ENCODE assay signal across 8 cellular contexts in the genomic region with DNA sequence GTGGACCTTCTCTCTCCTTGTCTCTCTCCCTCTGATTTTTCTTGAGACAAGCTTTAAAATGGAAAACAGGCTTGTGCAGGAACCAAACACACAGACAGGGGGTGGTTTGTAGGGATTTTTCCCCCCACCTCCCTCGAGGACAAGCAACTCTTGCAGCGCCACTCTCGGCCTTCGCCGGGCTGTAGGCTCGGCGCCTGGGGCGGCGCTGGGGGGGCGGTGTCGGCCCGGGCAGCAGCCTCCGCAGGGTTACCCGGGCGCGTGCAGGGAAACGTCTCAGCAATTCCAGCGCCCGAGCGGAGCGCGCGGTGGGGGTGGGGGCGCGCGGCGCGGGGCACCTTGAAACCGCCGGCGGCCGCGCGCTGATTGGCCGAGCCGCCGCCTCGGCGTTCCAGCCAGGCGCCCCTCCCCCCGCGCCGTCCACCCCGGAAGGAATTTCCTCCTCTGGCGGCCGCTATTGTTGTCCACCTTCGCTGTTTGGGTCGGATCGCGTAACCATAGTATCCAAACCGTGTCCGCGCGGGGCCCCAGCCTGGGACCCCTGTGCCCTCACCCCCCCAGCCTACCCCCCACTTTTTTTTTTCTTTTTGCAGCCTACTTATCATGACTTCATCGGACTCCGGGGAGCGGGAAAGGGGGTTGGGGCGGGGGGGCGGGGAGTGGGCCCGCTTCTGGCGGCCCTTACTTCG. TPM values are rescaled to one million over a fixed set of nuclear protein-coding genes. Genes with fewer than 3 reads are reported as not detected.
DNase-seq lines count a peak whose midpoint lies in the region; ATAC-seq, FAIRE-seq and TF ChIP-seq lines count a peak whose summit lies in the region.

No MANE protein-coding gene starts in this region.

- H3K9me3 ChIP-seq in NT2/D1 (ENCODE audit: insufficient read depth, low read length) (no peaks in the 10 kb centered on the region), endothelial cell of umbilical vein (replicated peaks; ENCODE audit: control insufficient read depth, insufficient read depth, low read length) (no peaks in the 10 kb centered on the region)

- no peaks in the 10 kb centered on the region for H4K20me1 ChIP-seq in endothelial cell of umbilical vein (replicated peaks; ENCODE audit: control insufficient read depth, extremely low read depth, insufficient read depth, low read length)

- peak; percentile 24 for TF ChIP-seq POLR2A in endothelial cell of umbilical vein (IDR thresholded peaks at IDR 0.05; ENCODE audit: low read depth, low read length)

- TF ChIP-seq CTCF in endothelial cell of umbilical vein (IDR thresholded peaks at IDR 0.05; ENCODE audit: extremely low read depth in 1 of 2, insufficient read depth in 1 of 2, low read depth in 1 of 2, low read length in 2 of 2), result peak in 1 of 2 donors; percentile 12

- H3K4me3 ChIP-seq in NT2/D1 (ENCODE audit: insufficient read length, low read depth) (peak overlapping the region; percentile 60), endothelial cell of umbilical vein (replicated peaks in 1 of 3; ENCODE audit: insufficient read depth in 1 of 3, low read depth in 1 of 3, low read length in 3 of 3) (peak overlapping the region; percentile 35 to 41 (median 39))

- intact Hi-C loops in endothelial cell of umbilical vein (cut with micrococcal nuclease), result loop anchor here (1.0 to 5.0 kb wide), 8 partner anchors 24 to 627 kb away; partner anchors contain the start of genes CYB5RL, IFT25, MRPL37 and TCEANC2

- H3K9ac ChIP-seq in NT2/D1 (ENCODE audit: insufficient read length, low read depth) (peak overlapping the region; percentile 92), endothelial cell of umbilical vein (replicated peaks; ENCODE audit: extremely low read depth, insufficient read depth, low read length) (peak overlapping the region; percentile 89)

- H3K36me3 ChIP-seq in NT2/D1 (ENCODE audit: insufficient read depth, insufficient read length, low read length), result no peaks in the 10 kb centered on the region
- H3K36me3 ChIP-seq in endothelial cell of umbilical vein (ENCODE audit: control insufficient read depth in 2 of 2, extremely low read depth in 1 of 2, insufficient read depth in 2 of 2, low read length in 2 of 2), result no peaks in the 10 kb centered on the region

- peaks cover 17% of the 10 kb centered on the region for H3K27me3 ChIP-seq in NT2/D1 (ENCODE audit: insufficient read depth, insufficient read length)
- no peaks in the 10 kb centered on the region for H3K27me3 ChIP-seq in endothelial cell of umbilical vein (ENCODE audit: control insufficient read depth in 2 of 2, insufficient read depth in 2 of 2, low read length in 2 of 2)

- CTCF ChIA-PET in endothelial cell of umbilical vein (lab: Charles Lee), result interaction anchor here (0.7 to 7.2 kb wide), 17 partner anchors 10 to 418 kb away, joined by 3 to 122 read pairs (median 8); partner anchors contain the start of gene SSBP3

- DNase-seq in ACHN (peak; percentile 83), HUDEP-2 (lab: John Stamatoyannopoulos, UW; ENCODE audit: unreplicated experiment in 76 of 76) (peak in 74 of 76 experiments; percentile 28 to 91 (median 79)), NT2/D1 (ENCODE audit: low read depth, low spot score) (peak; percentile 97), activated T-cell treated with anti-CD3 and anti-CD28 coated beads for 1 hour (ENCODE audit: low read depth) (peak; percentile 64), endothelial cell of umbilical vein (ENCODE audit: low read depth, low spot score) (peak; percentile 87), middle frontal gyrus (ENCODE audit: extremely low spot score, low spot score) (peak; percentile 82)
- DNase-seq in stimulated activated CD8-positive, alpha-beta memory T cell treated with anti-CD3 and anti-CD28 coated beads, Interleukin-15, amount 100 ng/mL, for 4 hours (ENCODE audit: low read depth in 2 of 2), result peak; percentile 42 to 61

- H3K27ac ChIP-seq in endothelial cell of umbilical vein (ENCODE audit: insufficient read depth, low read depth, low read length), result peak overlapping the region; percentile 87

- peak; percentile 54 for ATAC-seq in GM18909 (IDR thresholded peaks at IDR 0.05; ENCODE audit: poor library complexity, unreplicated experiment)

- H3K4me2 ChIP-seq in endothelial cell of umbilical vein (ENCODE audit: insufficient read depth, low read length), result peak overlapping the region; percentile 97

- H3K9me1 ChIP-seq in endothelial cell of umbilical vein (replicated peaks; ENCODE audit: control insufficient read depth, extremely low read depth, insufficient read depth, low read length), result no peaks in the 10 kb centered on the region

- peak; percentile 84 for FAIRE-seq in endothelial cell of umbilical vein (lab: Jason Lieb, UNC)

- peak overlapping the region; percentile 80 for H2AFZ ChIP-seq in endothelial cell of umbilical vein (ENCODE audit: low read depth, low read length)

- no TSS peak for BruUV-seq in endothelial cell of umbilical vein (replicated peaks; lab: Mats Ljungman, UMichigan)

- dilution Hi-C loops in endothelial cell of umbilical vein (cut with MboI; ENCODE audit: extremely low pct_ligation_motif_present, low sequenced_read_pairs), result no loop called here

- no peaks in the 10 kb centered on the region for H3K79me2 ChIP-seq in endothelial cell of umbilical vein (ENCODE audit: control insufficient read depth, insufficient read depth, low read length)

- in situ Hi-C loops in ACHN (cut with HindIII; ENCODE audit: low pct_ligation_motif_present, low pct_unique_long_range_greater_than_20kb, low sequenced_read_pairs), result no loop called here

- POLR2A ChIA-PET in endothelial cell of umbilical vein (lab: Charles Lee), result interaction anchor here (1.6 kb wide), 1 partner anchor 81 kb away, joined by 4 read pairs; no protein-coding TSS in a partner anchor

- peaks cover 18% of the 10 kb centered on the region for H3K4me1 ChIP-seq in NT2/D1 (ENCODE audit: insufficient read depth, insufficient read length)
- peaks cover 17% of the 10 kb centered on the region for H3K4me1 ChIP-seq in endothelial cell of umbilical vein (ENCODE audit: control insufficient read depth, extremely low read depth, insufficient read depth, low read length)

TF ChIP-seq in endothelial cell of umbilical vein, 7 proteins besides CTCF, POLR2A, EP300 and RAD21:
- TF ChIP-seq JUN (IDR thresholded peaks at IDR 0.05; ENCODE audit: borderline replicate concordance, insufficient read depth, insufficient read length, low read depth), result no peak
- no peak for TF ChIP-seq EZH2 (IDR thresholded peaks at IDR 0.05; ENCODE audit: borderline replicate concordance, low read depth, low read length, severe bottlenecking)
- peak; percentile 15 for TF ChIP-seq FOS (IDR thresholded peaks at IDR 0.05; ENCODE audit: borderline replicate concordance, insufficient read depth, low read length)
- peak; percentile 96 for TF ChIP-seq POLR2AphosphoS5 (IDR thresholded peaks at IDR 0.05; ENCODE audit: insufficient read depth, low read depth, low read length)
- TF ChIP-seq, protein P1, sequence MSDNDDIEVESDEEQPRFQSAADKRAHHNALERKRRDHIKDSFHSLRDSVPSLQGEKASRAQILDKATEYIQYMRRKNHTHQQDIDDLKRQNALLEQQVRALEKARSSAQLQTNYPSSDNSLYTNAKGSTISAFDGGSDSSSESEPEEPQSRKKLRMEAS (IDR thresholded peaks at IDR 0.05; ENCODE audit: insufficient read depth, insufficient read length), result no peak
- TF ChIP-seq GATA2 (IDR thresholded peaks at IDR 0.05; ENCODE audit: insufficient read depth, insufficient read length, low read depth, low read length), result peak; percentile 8
- no peak for TF ChIP-seq MYC (IDR thresholded peaks at IDR 0.05; ENCODE audit: low read depth, low read length)

RNA-seq across cellular contexts. Expression of gene ACOT11, which starts 59.8 kb away (rescaled TPM):
- total RNA-seq in endothelial cell of umbilical vein, result 5.4 and 5.7 TPM in 2 replicates
- polyA plus RNA-seq in endothelial cell of umbilical vein, result 4.5 and 5.5 TPM in 2 replicates
- 3.3 and 3.5 TPM in 2 replicates for polyA plus RNA-seq in endothelial cell of umbilical vein (2011; cell fraction: cytosol; rRNA removed)
- 7.3 and 7.8 TPM in 2 replicates for polyA plus RNA-seq in endothelial cell of umbilical vein (2011; cell fraction: nucleus; rRNA removed)
- polyA plus RNA-seq in endothelial cell of umbilical vein (2012), result 2.0 and 3.1 TPM in 2 replicates
- 6.0 and 6.7 TPM in 2 replicates for polyA minus RNA-seq in endothelial cell of umbilical vein
- polyA minus RNA-seq in endothelial cell of umbilical vein (2011; cell fraction: cytosol; rRNA and poly(A)+ RNA removed), result 3.2 TPM
- polyA minus RNA-seq in endothelial cell of umbilical vein (2011; cell fraction: nucleus; rRNA and poly(A)+ RNA removed), result 5.7 and 6.1 TPM in 2 replicates

Comparison
In these comparisons a context has a peak if more than half of its experiments do, and no peak if none do; other contexts are left out.
1. Peak in every context shown above with its lines: DNase-seq, ATAC-seq, H3K4me3 ChIP-seq and H3K27ac ChIP-seq.